In genomic region chr5:151020304-151021031, GRCh38 we compare ENCODE assay signal across 8 cellular contexts. TPM values are rescaled to one million over a fixed set of nuclear protein-coding genes. Genes with fewer than 3 reads are reported as not detected.
DNase-seq lines count a peak whose midpoint lies in the region; ATAC-seq and TF ChIP-seq lines count a peak whose summit lies in the region.

GPX3 (plus strand) TSS chr5:151020591; CDS start chr5:151020655, 64 bp downstream.

- no peak within 1 kb of the TSS for H2AFZ ChIP-seq in Karpas-422 (ENCODE audit: low read length)

- H3K4me3 Mint-ChIP-seq in stimulated activated naive CD8-positive, alpha-beta T cell treated with anti-CD3 and anti-CD28 coated beads, Interleukin-15, amount 100 ng/mL, for 72 hours: peak within 1 kb of the TSS; percentile 56 to 74

- no peaks in the 10 kb centered on the region for H3K9me2 ChIP-seq in Karpas-422 (replicated peaks; ENCODE audit: insufficient read depth, low read length)

- H3K4me2 ChIP-seq in Karpas-422 (ENCODE audit: low read depth, low read length, poor library complexity, severe bottlenecking): no peak within 1 kb of the TSS

- peak; percentile 75 for DNase-seq in D341Med (ENCODE audit: low spot score)
- DNase-seq in Karpas-422: peak; percentile 47
- DNase-seq in activated CD8-positive, alpha-beta memory T cell treated with anti-CD3 and anti-CD28 coated beads for 24 hours: peak; percentile 73
- peak; percentile 55 for DNase-seq in epithelial cell of esophagus (ENCODE audit: low read depth)
- peak; percentile 97 for DNase-seq in mesenteric fat pad (ENCODE audit: low spot score)
- DNase-seq in stimulated activated naive CD8-positive, alpha-beta T cell treated with anti-CD3 and anti-CD28 coated beads, Interleukin-15, amount 100 ng/mL, for 72 hours: peak; percentile 17 to 25
- DNase-seq in GF-D8 (lab: John Stamatoyannopoulos, UW): no peak

- TF ChIP-seq CTCF in epithelial cell of esophagus (IDR thresholded peaks at IDR 0.05; ENCODE audit: insufficient read depth, low read depth, low read length, missing control alignments): no peak

- ATAC-seq in GM21423 (IDR thresholded peaks at IDR 0.05; ENCODE audit: unreplicated experiment): peak; percentile 65
- ATAC-seq in stimulated activated naive CD8-positive, alpha-beta T cell treated with anti-CD3 and anti-CD28 coated beads, Interleukin-15, amount 100 ng/mL, for 72 hours: peak; percentile 51

- H3K4me3 ChIP-seq in Karpas-422 (ENCODE audit: low read length) (no peak within 1 kb of the TSS), epithelial cell of esophagus (ENCODE audit: low read length) (peak within 1 kb of the TSS; percentile 41)

- no peaks in the 10 kb centered on the region for H3K79me2 ChIP-seq in Karpas-422 (ENCODE audit: low read length)

- H3K4me1 Mint-ChIP-seq in stimulated activated naive CD8-positive, alpha-beta T cell treated with anti-CD3 and anti-CD28 coated beads, Interleukin-15, amount 100 ng/mL, for 72 hours: peaks cover 17% of the 10 kb centered on the region

- no peaks in the 10 kb centered on the region; the same call in 1 of the 2 replicates for H4K20me1 ChIP-seq in Karpas-422 (ENCODE audit: insufficient read depth, low read depth, low read length)

- no peaks in the 10 kb centered on the region for H3K27me3 ChIP-seq in Karpas-422 (ENCODE audit: low read length)

- no peaks in the 10 kb centered on the region for H3K36me3 ChIP-seq in Karpas-422 (ENCODE audit: insufficient read depth, low read length)

- H3K4me1 ChIP-seq in Karpas-422 (ENCODE audit: low read length): no peaks in the 10 kb centered on the region

- peak within 1 kb of the TSS in 1 of 2 donors; percentile 27 for H3K27ac Mint-ChIP-seq in stimulated activated naive CD8-positive, alpha-beta T cell treated with anti-CD3 and anti-CD28 coated beads, Interleukin-15, amount 100 ng/mL, for 72 hours

- H3K9me3 ChIP-seq in Karpas-422 (ENCODE audit: low read length): no peaks in the 10 kb centered on the region

- no peak within 1 kb of the TSS for H3K27ac ChIP-seq in Karpas-422 (ENCODE audit: low read length)

- H3K9me3 Mint-ChIP-seq in stimulated activated naive CD8-positive, alpha-beta T cell treated with anti-CD3 and anti-CD28 coated beads, Interleukin-15, amount 100 ng/mL, for 72 hours: no peaks in the 10 kb centered on the region

- no peak within 1 kb of the TSS for H3K9ac ChIP-seq in Karpas-422 (ENCODE audit: low read length)

- peaks cover 21% of the 10 kb centered on the region for H3K27me3 Mint-ChIP-seq in stimulated activated naive CD8-positive, alpha-beta T cell treated with anti-CD3 and anti-CD28 coated beads, Interleukin-15, amount 100 ng/mL, for 72 hours

RNA-seq across cellular contexts. Expression of gene GPX3, which starts in this region (rescaled TPM):
- total RNA-seq in Karpas-422 (2014; rRNA removed; shearing (Covaris generic); ENCODE audit: low replicate concordance): not detected in 2 replicates
- 4,437 TPM for total RNA-seq in mesenteric fat pad

Comparison
In these comparisons a context has a peak if more than half of its experiments do, and no peak if none do; other contexts are left out.
1. RNA of gene GPX3 (total RNA-seq): 4,437 TPM in mesenteric fat pad (single experiment); not detected in Karpas-422; every median in the first group is over 1,000 times any median in the second.
2. Peak in DNase-seq in Karpas-422; RNA of the gene not detected or under 1 TPM.